Comparison of ENCODE assay signal across 13 cellular contexts in the genomic region with DNA sequence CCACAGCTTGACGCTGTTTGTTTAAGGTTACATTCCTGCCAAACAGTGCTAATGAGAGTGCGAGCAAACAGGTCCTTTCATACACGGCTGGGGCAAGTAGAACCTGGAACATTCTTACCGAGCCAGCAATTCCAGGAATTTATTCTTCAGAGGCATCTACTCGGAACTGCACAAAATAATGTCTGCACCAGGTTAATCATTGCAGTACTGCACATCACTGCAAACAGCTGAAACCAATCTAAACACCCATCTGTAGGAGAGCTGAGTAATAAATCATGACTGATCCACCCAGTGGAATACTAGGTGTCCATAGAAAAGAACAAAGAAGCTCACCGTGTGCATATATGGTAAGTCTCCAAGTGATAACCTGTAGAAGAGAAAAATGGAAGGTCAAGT. TPM values are rescaled to one million over a fixed set of nuclear protein-coding genes. Genes with fewer than 3 reads are reported as not detected.
DNase-seq lines count a peak whose midpoint lies in the region; ATAC-seq and TF ChIP-seq lines count a peak whose summit lies in the region.
"Had no signal": no experiment of that assay in that cellular context is flagged by ENCODE, and none has a peak within 500 bp of the region (broad histone marks: within the 10 kb centered on the region; RNA-seq: fewer than 3 reads in every experiment).

No MANE protein-coding gene starts in this region.

- H3K4me1 Mint-ChIP-seq in endodermal cell: peaks cover 16% of the 10 kb centered on the region
- H3K4me1 Mint-ChIP-seq in neural crest cell: peaks cover 40% of the 10 kb centered on the region

- no peak for ATAC-seq in HG02973 (IDR thresholded peaks at IDR 0.05; ENCODE audit: unreplicated experiment)

- TF ChIP-seq CTCF in endodermal cell (conservative IDR thresholded peaks at IDR 0.05) (no peak), neural crest cell (conservative IDR thresholded peaks at IDR 0.05) (no peak), spleen (IDR thresholded peaks at IDR 0.05 in 8 of 11, conservative IDR thresholded peaks at IDR 0.05 in 3 of 11) (no peak)

- H3K27me3 Mint-ChIP-seq in endodermal cell (ENCODE audit: insufficient read depth) (peaks cover 2% of the 10 kb centered on the region), neural crest cell (ENCODE audit: low read depth) (no peaks in the 10 kb centered on the region)

- in situ Hi-C loops in Caki2 (cut with HindIII; ENCODE audit: low pct_unique_long_range_greater_than_20kb, low sequenced_read_pairs): no loop called here

- no peaks in the 10 kb centered on the region for H3K9me3 ChIP-seq in endodermal cell (ENCODE audit: control insufficient read depth, low read length)
- H3K9me3 ChIP-seq in spleen: peaks cover 0 to 4% (median 0%) of the 10 kb centered on the region in 8 donors

- 53 to 65% methylated on average over 5 to 6 of the region's 6 CpGs for WGBS in endodermal cell (ENCODE audit: insufficient coverage in 1 of 2, insufficient read length in 1 of 2), 2 experiments
- WGBS in spleen, 5 donors: 39 to 60% (median 54%) methylated on average over 6 of the region's 6 CpGs

- H3K27ac ChIP-seq in endodermal cell (ENCODE audit: low read depth, low read length) (no peak overlapping the region), spleen (no peak overlapping the region)
- H3K27ac ChIP-seq: SK-N-MC had no signal

- H3K27me3 ChIP-seq in endodermal cell (ENCODE audit: control insufficient read depth, insufficient read depth, low read length, poor library complexity, severe bottlenecking) (no peaks in the 10 kb centered on the region), spleen (replicated peaks in 1 of 7) (peaks cover 0 to 17% (median 0%) of the 10 kb centered on the region in 7 donors)

- no peak overlapping the region for H3K9ac ChIP-seq in endodermal cell (ENCODE audit: extremely low read depth, low read length, poor library complexity, severe bottlenecking)

- intact Hi-C loops in spleen (cut with DNase I; ENCODE audit: low total_unique reads): no loop called here

- H3K4me3 Mint-ChIP-seq in endodermal cell (peak overlapping the region; percentile 90), neural crest cell (peak overlapping the region; percentile 93)

- H3K36me3 Mint-ChIP-seq in endodermal cell (ENCODE audit: low read depth) (peaks cover 13% of the 10 kb centered on the region), neural crest cell (ENCODE audit: low read depth) (peaks cover 11% of the 10 kb centered on the region)

- no peaks in the 10 kb centered on the region for H3K9me3 Mint-ChIP-seq in endodermal cell
- H3K9me3 Mint-ChIP-seq in neural crest cell: no peaks in the 10 kb centered on the region

- DNase-seq in Caki2 (ENCODE audit: low read depth): peak; percentile 90
- DNase-seq in NCI-H2196 treated with DMSO at 0.1 percent for 48 hours (lab: John Stamatoyannopoulos, UW; ENCODE audit: unreplicated experiment): peak; percentile 49
- DNase-seq in endodermal cell: no peak
- DNase-seq in neural crest cell (ENCODE audit: low read depth, low spot score): no peak
- no peak for DNase-seq in NCI-H345 (lab: John Stamatoyannopoulos, UW)
- DNase-seq in spleen: no peak
- DNase-seq in mucosa of gallbladder (ENCODE audit: low spot score): no peak
- DNase-seq: cortex of kidney, hippocampal formation, NCI-H446 had no signal

- no peak overlapping the region for H3K4me3 ChIP-seq in endodermal cell (ENCODE audit: low read length)
- no peak overlapping the region for H3K4me3 ChIP-seq in spleen

- H3K36me3 ChIP-seq in endodermal cell (ENCODE audit: control insufficient read depth, insufficient read depth, low read length): peaks cover 7% of the 10 kb centered on the region
- peaks cover 0 to 27% (median 20%) of the 10 kb centered on the region in 6 donors for H3K36me3 ChIP-seq in spleen

- peak overlapping the region; percentile 71 for H3K27ac Mint-ChIP-seq in endodermal cell
- no peak overlapping the region for H3K27ac Mint-ChIP-seq in neural crest cell (ENCODE audit: unreplicated experiment)

- H3K4me1 ChIP-seq in endodermal cell (ENCODE audit: control insufficient read depth, insufficient read depth, low read length) (no peaks in the 10 kb centered on the region), spleen (peaks cover 18 to 44% (median 35%) of the 10 kb centered on the region in 6 donors)

- no peak for TF ChIP-seq POLR2A in spleen (IDR thresholded peaks at IDR 0.05)

RNA-seq across cellular contexts. Expression of a gene that starts 1.2 kb away (rescaled TPM):
- 2.2 and 12.9 TPM in 2 replicates for total RNA-seq in Caki2 (2014; rRNA removed; shearing (Covaris generic); ENCODE audit: low replicate concordance)
- total RNA-seq in endodermal cell: 10 to 100 TPM; 27.5 to 30.7 TPM
- polyA plus RNA-seq in endodermal cell (2013, experiment 1 of 2): 24.8 TPM
- 21.8 TPM for polyA plus RNA-seq in endodermal cell (2013, experiment 2 of 2)
- 28.2 and 29.1 TPM in 2 replicates for total RNA-seq in neural crest cell
- total RNA-seq in spleen: 10 to 100 TPM in 2 of 7 donors, 1 to 10 TPM in 4, under 1 TPM in 1; 0.72 to 10.6 (median 6.5) TPM
- 1 to 10 TPM; 2.8 to 6.9 (median 3.4) TPM for polyA plus RNA-seq in spleen
- total RNA-seq in mucosa of gallbladder: 35.0 TPM

RNA-seq across cellular contexts. Expression of a gene that starts 17.5 kb away (rescaled TPM):
- total RNA-seq in Caki2 (2014; rRNA removed; shearing (Covaris generic); ENCODE audit: low replicate concordance): 12.3 and 13.4 TPM in 2 replicates
- 10 to 100 TPM; 19.7 to 21.1 TPM for total RNA-seq in endodermal cell
- 17.9 TPM for polyA plus RNA-seq in endodermal cell (2013, experiment 1 of 2)
- 15.7 TPM for polyA plus RNA-seq in endodermal cell (2013, experiment 2 of 2)
- total RNA-seq in neural crest cell: 31.6 and 31.8 TPM in 2 replicates
- total RNA-seq in spleen: 10 to 100 TPM in 5 of 7 donors, 1 to 10 TPM in 2; 7.6 to 17.3 (median 11.4) TPM
- polyA plus RNA-seq in spleen: 10 to 100 TPM in 1 of 3 donors, 1 to 10 TPM in 2; 5.1 to 11.5 (median 7.8) TPM
- total RNA-seq in mucosa of gallbladder: 22.7 TPM

RNA-seq across cellular contexts. Expression of a gene that starts 18.3 kb away (rescaled TPM):
- total RNA-seq in Caki2 (2014; rRNA removed; shearing (Covaris generic); ENCODE audit: low replicate concordance): 15.5 and 31.0 TPM in 2 replicates
- 1 to 10 TPM; 5.0 to 5.8 TPM for total RNA-seq in endodermal cell
- 6.4 TPM for polyA plus RNA-seq in endodermal cell (2013, experiment 1 of 2)
- 4.8 TPM for polyA plus RNA-seq in endodermal cell (2013, experiment 2 of 2)
- total RNA-seq in neural crest cell: 6.1 and 6.7 TPM in 2 replicates
- total RNA-seq in spleen: 10 to 100 TPM; 19.7 to 42.5 (median 23.9) TPM
- polyA plus RNA-seq in spleen: 10 to 100 TPM; 33.3 to 57.8 (median 39.2) TPM
- 37.8 TPM for total RNA-seq in mucosa of gallbladder

RNA-seq across cellular contexts. Expression of a gene that starts 23.6 kb away (rescaled TPM):
- total RNA-seq in Caki2 (2014; rRNA removed; shearing (Covaris generic); ENCODE audit: low replicate concordance): 0.87 and 1.7 TPM in 2 replicates
- total RNA-seq in endodermal cell (10 to 100 TPM; 14.5 to 14.9 TPM), neural crest cell (20.3 TPM in 2 replicates), spleen (10 to 100 TPM; 12.2 to 23.3 (median 17.8) TPM), mucosa of gallbladder (21.6 TPM)
- polyA plus RNA-seq in endodermal cell (2013, experiment 1 of 2): 12.0 TPM
- polyA plus RNA-seq in endodermal cell (2013, experiment 2 of 2): 11.0 TPM
- 10 to 100 TPM in 1 of 3 donors, 1 to 10 TPM in 2; 4.8 to 10.4 (median 5.3) TPM for polyA plus RNA-seq in spleen

RNA-seq across cellular contexts. Expression of a gene that starts 36.5 kb away (rescaled TPM):
- 1.0 and 6.3 TPM in 2 replicates for total RNA-seq in Caki2 (2014; rRNA removed; shearing (Covaris generic); ENCODE audit: low replicate concordance)
- total RNA-seq in endodermal cell: 1 to 10 TPM in 1 of 2 donors, under 1 TPM in 1; 0.48 to 1.4 TPM
- polyA plus RNA-seq in endodermal cell (2013, experiment 1 of 2): 0.82 TPM
- polyA plus RNA-seq in endodermal cell (2013, experiment 2 of 2): 0.41 TPM
- total RNA-seq in neural crest cell: 0.39 and 0.68 TPM in 2 replicates
- total RNA-seq in spleen: not detected
- not detected for polyA plus RNA-seq in spleen
- 0.20 TPM for total RNA-seq in mucosa of gallbladder
- total RNA-seq: activated CD8-positive, alpha-beta memory T cell treated with anti-CD3 and anti-CD28 coated beads for 36 hours had no signal

Comparison
In these comparisons a context has a peak if more than half of its experiments do, and no peak if none do; other contexts are left out.
1. DNase-seq: peak in Caki2 (single experiment) and NCI-H2196 treated with DMSO at 0.1 percent for 48 hours (single experiment); none in endodermal cell (single experiment), neural crest cell (single experiment), NCI-H345 (single experiment), spleen (single experiment) and mucosa of gallbladder (single experiment).